ENCODE assay signal across 10 cellular contexts in genomic region chr4:145734051-145734450, GRCh38. TPM values are rescaled to one million over a fixed set of nuclear protein-coding genes. Genes with fewer than 3 reads are reported as not detected.
A peak's percentile ranks its signal among the peaks of the same experiment; 100 is the strongest.
DNase-seq lines count a peak whose midpoint lies in the region; ATAC-seq lines count a peak whose summit lies in the region.
"Had no signal": no experiment of that assay in that cellular context is flagged by ENCODE, and none has a peak within 500 bp of the region (broad histone marks: within the 10 kb centered on the region; RNA-seq: fewer than 3 reads in every experiment).

No MANE protein-coding gene starts in this region.

- intact Hi-C loops in right cardiac atrium (cut with DNase I): loop anchor here in 2 of 4 donors (5.0 to 10.0 kb wide), 4 partner anchors 81 to 201 kb away; partner anchors contain the start of gene ZNF827 (in 2 of the 2)
- intact Hi-C loops in Right ventricle myocardium superior (cut with DNase I): loop anchor here (10.0 kb wide), 1 partner anchor 119 kb away; the partner anchor contains the start of gene MMAA

- H3K4me3 ChIP-seq in right cardiac atrium (ENCODE audit: low read length): no peak overlapping the region

- no peak for ATAC-seq in right cardiac atrium
- no peak for ATAC-seq in Right ventricle myocardium superior (ENCODE audit: poor library complexity)
- ATAC-seq in HG02970 (IDR thresholded peaks at IDR 0.05; ENCODE audit: low FRiP score, unreplicated experiment): no peak
- no peak for ATAC-seq in GM21526 (IDR thresholded peaks at IDR 0.05; ENCODE audit: low FRiP score, unreplicated experiment)

- WGBS in right cardiac atrium: 82% methylated on average over 7 of the region's 7 CpGs

- DNase-seq in right cardiac atrium: peak in 1 of 3 donors; percentile 6
- no peak for DNase-seq in Right ventricle myocardium superior
- no peak for DNase-seq in caudate nucleus (lab: John Stamatoyannopoulos, UW)
- peak; percentile 69 for DNase-seq in myocyte (ENCODE audit: low read depth)
- no peak for DNase-seq in NCI-H1694 treated with DMSO at 0.1 percent for 48 hours (lab: John Stamatoyannopoulos, UW)
- DNase-seq in NK-92 (lab: John Stamatoyannopoulos, UW; ENCODE audit: unreplicated experiment): no peak

- no peaks in the 10 kb centered on the region for H3K9me3 ChIP-seq in right cardiac atrium (ENCODE audit: control insufficient read depth, low read length)

- no peaks in the 10 kb centered on the region for H3K27me3 ChIP-seq in right cardiac atrium (ENCODE audit: control insufficient read depth, insufficient read depth)

- H3K4me1 ChIP-seq in right cardiac atrium (ENCODE audit: control insufficient read depth, insufficient read depth, low read length): peaks cover 24% of the 10 kb centered on the region

- H3K27ac ChIP-seq in right cardiac atrium (ENCODE audit: low read length) (peak overlapping the region; percentile 85), caudate nucleus (ENCODE audit: low read depth, low read length) (peak overlapping the region; percentile 94)

RNA-seq across cellular contexts. Expression of gene C4orf51, which starts 54.1 kb away (rescaled TPM):
- total RNA-seq in right cardiac atrium (not detected), Right ventricle myocardium superior (not detected), myocyte (not detected in 2 replicates)
- polyA plus RNA-seq in right cardiac atrium: not detected
- polyA plus RNA-seq in myocyte (2012): not detected
- total RNA-seq: activated naive CD4-positive, alpha-beta T cell treated with anti-CD3 and anti-CD28 coated beads, Interleukin-2, amount 50 U/mL, for 72 hours; occipital lobe had no signal
